In the genomic region with DNA sequence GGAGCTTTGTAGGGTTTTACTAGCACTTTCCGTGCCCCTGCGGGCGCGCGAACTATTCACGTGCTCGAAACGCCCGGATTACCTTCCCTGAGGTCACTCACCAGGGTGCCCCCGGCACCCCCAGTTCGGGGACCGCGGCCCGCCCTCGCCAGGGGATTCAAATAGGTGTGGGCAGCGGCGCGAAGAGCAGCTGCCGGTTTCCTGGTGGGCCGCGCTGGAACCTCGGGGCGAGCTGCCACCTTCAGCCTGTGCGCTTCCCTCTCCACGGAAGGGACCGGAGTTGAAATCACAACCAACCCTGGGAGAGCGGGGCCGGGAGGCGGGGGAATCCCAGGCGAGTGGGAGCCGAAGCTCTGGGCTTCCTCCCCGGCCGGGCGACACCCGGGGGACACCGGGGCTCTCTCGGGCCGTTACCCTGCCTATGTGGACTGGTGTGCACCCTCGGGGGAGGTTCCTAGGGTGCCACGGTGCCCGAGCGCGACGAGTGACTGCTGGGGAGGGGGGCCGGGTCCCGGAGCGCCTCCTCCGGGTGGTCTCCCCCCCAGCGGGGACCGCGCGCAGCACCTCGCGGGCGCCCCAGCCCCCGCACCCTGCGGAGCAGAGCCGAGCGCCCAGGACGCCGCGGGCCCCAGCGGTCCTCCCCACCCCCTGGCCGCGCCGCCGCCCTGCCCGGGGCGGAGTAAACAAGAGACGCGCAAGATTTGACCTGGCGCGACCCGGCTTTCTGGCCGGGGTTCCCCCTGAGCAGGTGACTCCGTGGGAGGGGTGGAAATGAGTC, we compare ENCODE assay signal across 1 cellular context.
TF ChIP-seq lines count a peak whose summit lies in the region.

No MANE protein-coding gene starts in this region.

TF ChIP-seq in HepG2, 621 proteins besides CTCF, POLR2A, EP300 and RAD21 (continued from another document and continues in another):
- TF ChIP-seq DPF2 (CRISPR knock-in tag; IDR thresholded peaks at IDR 0.05; ENCODE audit: borderline replicate concordance, low read depth) (no peak), ZBTB1 (CRISPR knock-in tag; IDR thresholded peaks at IDR 0.05; ENCODE audit: borderline replicate concordance) (no peak), ERF (CRISPR knock-in tag; IDR thresholded peaks at IDR 0.05) (peak; percentile 54; the same call in 1 of the 2 replicates), SMARCE1 (IDR thresholded peaks at IDR 0.05; ENCODE audit: borderline replicate concordance) (no peak), SOX13 (IDR thresholded peaks at IDR 0.05) (0 out of 2 replicates have a peak, but pooled peaks have one; percentile 52), SOX13 (CRISPR knock-in tag; conservative IDR thresholded peaks at IDR 0.05 in 1 of 2, IDR thresholded peaks at IDR 0.05 in 1 of 2) (peak in 1 of 2 experiments; percentile 79; a peak in 3 of 4 replicates), RARG (CRISPR knock-in tag; IDR thresholded peaks at IDR 0.05; ENCODE audit: low read depth) (no peak), U2AF1 (optimal IDR thresholded peaks at IDR 0.05; ENCODE audit: low read depth, low read length) (no peak), ZNF180 (CRISPR knock-in tag; IDR thresholded peaks at IDR 0.05; ENCODE audit: borderline replicate concordance, low read depth) (peak; percentile 83; the same call in 1 of the 2 replicates), RORA (CRISPR knock-in tag; IDR thresholded peaks at IDR 0.05) (no peak), ZSCAN31 (CRISPR knock-in tag; IDR thresholded peaks at IDR 0.05; ENCODE audit: low read depth) (peak; percentile 54; the same call in 1 of the 2 replicates), ARNT (IDR thresholded peaks at IDR 0.05) (no peak), SUZ12 (IDR thresholded peaks at IDR 0.05; ENCODE audit: low read depth, low read length) (no peak), ZNF710 (CRISPR knock-in tag; IDR thresholded peaks at IDR 0.05; ENCODE audit: borderline replicate concordance) (no peak), MAFK (conservative IDR thresholded peaks at IDR 0.05 in 1 of 2, IDR thresholded peaks at IDR 0.05 in 1 of 2; ENCODE audit: low read length in 2 of 2) (no peak), TBX2 (CRISPR knock-in tag; IDR thresholded peaks at IDR 0.05; ENCODE audit: borderline replicate concordance) (peak; percentile 40; the same call in 1 of the 2 replicates), TCF12 (IDR thresholded peaks at IDR 0.05) (no peak), TCF12 (CRISPR knock-in tag; IDR thresholded peaks at IDR 0.05) (no peak), NR2F1 (CRISPR knock-in tag; IDR thresholded peaks at IDR 0.05) (peak; percentile 90 to 92), FOXA3 (CRISPR knock-in tag; IDR thresholded peaks at IDR 0.05) (peak; percentile 91), ZNF75D (CRISPR knock-in tag; IDR thresholded peaks at IDR 0.05; ENCODE audit: borderline replicate concordance) (no peak), KMT2B (CRISPR knock-in tag; IDR thresholded peaks at IDR 0.05) (no peak; the same call in 1 of the 2 replicates), PHF20 (CRISPR knock-in tag; IDR thresholded peaks at IDR 0.05) (no peak), TRIM22 (IDR thresholded peaks at IDR 0.05) (no peak), MED1 (CRISPR knock-in tag; IDR thresholded peaks at IDR 0.05) (peak; percentile 84), ZNF235 (CRISPR knock-in tag; IDR thresholded peaks at IDR 0.05; ENCODE audit: borderline replicate concordance) (no peak), ZFP37 (CRISPR knock-in tag; IDR thresholded peaks at IDR 0.05; ENCODE audit: borderline replicate concordance) (no peak), NR1H2 (CRISPR knock-in tag; IDR thresholded peaks at IDR 0.05; ENCODE audit: borderline replicate concordance, low read depth) (no peak), ZHX1 (CRISPR knock-in tag; IDR thresholded peaks at IDR 0.05; ENCODE audit: low read depth) (no peak), ZNF749 (CRISPR knock-in tag; IDR thresholded peaks at IDR 0.05; ENCODE audit: borderline replicate concordance) (no peak), ZNF432 (CRISPR knock-in tag; IDR thresholded peaks at IDR 0.05; ENCODE audit: borderline replicate concordance) (no peak), HES4 (CRISPR knock-in tag; IDR thresholded peaks at IDR 0.05; ENCODE audit: borderline replicate concordance) (no peak), HNF1B (CRISPR knock-in tag; IDR thresholded peaks at IDR 0.05) (peak; percentile 40), CBX5 (CRISPR knock-in tag; IDR thresholded peaks at IDR 0.05; ENCODE audit: borderline replicate concordance) (no peak), MAX (IDR thresholded peaks at IDR 0.05) (peak; percentile 68)
- TF ChIP-seq, protein P1, sequence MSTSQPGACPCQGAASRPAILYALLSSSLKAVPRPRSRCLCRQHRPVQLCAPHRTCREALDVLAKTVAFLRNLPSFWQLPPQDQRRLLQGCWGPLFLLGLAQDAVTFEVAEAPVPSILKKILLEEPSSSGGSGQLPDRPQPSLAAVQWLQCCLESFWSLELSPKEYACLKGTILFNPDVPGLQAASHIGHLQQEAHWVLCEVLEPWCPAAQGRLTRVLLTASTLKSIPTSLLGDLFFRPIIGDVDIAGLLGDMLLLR (CRISPR knock-in tag; IDR thresholded peaks at IDR 0.05), result no peak
- TF ChIP-seq, protein P2, sequence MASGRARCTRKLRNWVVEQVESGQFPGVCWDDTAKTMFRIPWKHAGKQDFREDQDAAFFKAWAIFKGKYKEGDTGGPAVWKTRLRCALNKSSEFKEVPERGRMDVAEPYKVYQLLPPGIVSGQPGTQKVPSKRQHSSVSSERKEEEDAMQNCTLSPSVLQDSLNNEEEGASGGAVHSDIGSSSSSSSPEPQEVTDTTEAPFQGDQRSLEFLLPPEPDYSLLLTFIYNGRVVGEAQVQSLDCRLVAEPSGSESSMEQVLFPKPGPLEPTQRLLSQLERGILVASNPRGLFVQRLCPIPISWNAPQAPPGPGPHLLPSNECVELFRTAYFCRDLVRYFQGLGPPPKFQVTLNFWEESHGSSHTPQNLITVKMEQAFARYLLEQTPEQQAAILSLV (CRISPR knock-in tag; IDR thresholded peaks at IDR 0.05; ENCODE audit: borderline replicate concordance), result no peak
- TF ChIP-seq, protein P3, sequence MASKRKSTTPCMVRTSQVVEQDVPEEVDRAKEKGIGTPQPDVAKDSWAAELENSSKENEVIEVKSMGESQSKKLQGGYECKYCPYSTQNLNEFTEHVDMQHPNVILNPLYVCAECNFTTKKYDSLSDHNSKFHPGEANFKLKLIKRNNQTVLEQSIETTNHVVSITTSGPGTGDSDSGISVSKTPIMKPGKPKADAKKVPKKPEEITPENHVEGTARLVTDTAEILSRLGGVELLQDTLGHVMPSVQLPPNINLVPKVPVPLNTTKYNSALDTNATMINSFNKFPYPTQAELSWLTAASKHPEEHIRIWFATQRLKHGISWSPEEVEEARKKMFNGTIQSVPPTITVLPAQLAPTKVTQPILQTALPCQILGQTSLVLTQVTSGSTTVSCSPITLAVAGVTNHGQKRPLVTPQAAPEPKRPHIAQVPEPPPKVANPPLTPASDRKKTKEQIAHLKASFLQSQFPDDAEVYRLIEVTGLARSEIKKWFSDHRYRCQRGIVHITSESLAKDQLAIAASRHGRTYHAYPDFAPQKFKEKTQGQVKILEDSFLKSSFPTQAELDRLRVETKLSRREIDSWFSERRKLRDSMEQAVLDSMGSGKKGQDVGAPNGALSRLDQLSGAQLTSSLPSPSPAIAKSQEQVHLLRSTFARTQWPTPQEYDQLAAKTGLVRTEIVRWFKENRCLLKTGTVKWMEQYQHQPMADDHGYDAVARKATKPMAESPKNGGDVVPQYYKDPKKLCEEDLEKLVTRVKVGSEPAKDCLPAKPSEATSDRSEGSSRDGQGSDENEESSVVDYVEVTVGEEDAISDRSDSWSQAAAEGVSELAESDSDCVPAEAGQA (IDR thresholded peaks at IDR 0.05; ENCODE audit: low read depth), result peak; percentile 20; the same call in 1 of the 2 replicates
- TF ChIP-seq, protein P3 (CRISPR knock-in tag; IDR thresholded peaks at IDR 0.05; ENCODE audit: borderline replicate concordance), result no peak
